In genomic region chr22:38074181-38075104, GRCh38 we compare ENCODE assay signal across 10 cellular contexts. TPM values are rescaled to one million over a fixed set of nuclear protein-coding genes. Genes with fewer than 3 reads are reported as not detected.
DNase-seq lines count a peak whose midpoint lies in the region; ATAC-seq and TF ChIP-seq lines count a peak whose summit lies in the region.
"Had no signal": no experiment of that assay in that cellular context is flagged by ENCODE, and none has a peak within 500 bp of the region (broad histone marks: within the 10 kb centered on the region; RNA-seq: fewer than 3 reads in every experiment).

No MANE protein-coding gene starts in this region.

- CTCF ChIA-PET in PC-3 (lab: Charles Lee) = no interaction called here

- H3K36me3 ChIP-seq in PC-3 (ENCODE audit: low read depth, low read length) (no peaks in the 10 kb centered on the region), kidney epithelial cell (ENCODE audit: control insufficient read depth, insufficient read depth, low read length) (peaks cover 4% of the 10 kb centered on the region), MM.1S (replicated peaks; ENCODE audit: insufficient read depth, low read length) (no peaks in the 10 kb centered on the region)

- H3F3A ChIP-seq in PC-3 (ENCODE audit: low read length, unreplicated experiment) (no peaks in the 10 kb centered on the region), MM.1S (ENCODE audit: insufficient read depth, low read length) (peaks cover 13% of the 10 kb centered on the region)

- no peaks in the 10 kb centered on the region for H4K20me1 ChIP-seq in PC-3 (ENCODE audit: low read length)
- no peaks in the 10 kb centered on the region for H4K20me1 ChIP-seq in MM.1S (ENCODE audit: insufficient read depth, low read length)

- H3K4me2 ChIP-seq in PC-3 (ENCODE audit: low read length) (no peak overlapping the region), MM.1S (ENCODE audit: low read depth, low read length) (no peak overlapping the region)

- no peaks in the 10 kb centered on the region for H3K79me2 ChIP-seq in PC-3 (ENCODE audit: low read length)
- H3K79me2 ChIP-seq in MM.1S (ENCODE audit: low read length) = peaks cover 5% of the 10 kb centered on the region; the same call in 1 of the 2 replicates

- H3K9me3 Mint-ChIP-seq in endothelial cell (ENCODE audit: unreplicated experiment) = no peaks in the 10 kb centered on the region

- no peak overlapping the region for H2AFZ ChIP-seq in PC-3 (ENCODE audit: low read length)
- no peak overlapping the region for H2AFZ ChIP-seq in MM.1S (ENCODE audit: low read length)

- POLR2A ChIA-PET in PC-3 (lab: Charles Lee; ENCODE audit: unreplicated experiment) = no interaction called here

- DNase-seq in PC-3 = no peak
- peak; percentile 50 for DNase-seq in endothelial cell (ENCODE audit: low spot score)
- no peak for DNase-seq in kidney epithelial cell (ENCODE audit: low read depth)
- no peak for DNase-seq in NCI-H2227 (lab: John Stamatoyannopoulos, UW; ENCODE audit: unreplicated experiment)
- no peak for DNase-seq in MM.1S
- DNase-seq in mesenteric fat pad (ENCODE audit: low spot score) = no peak
- DNase-seq: Karpas-422, NCI-H2029 treated with DMSO at 0.1 percent for 48 hours had no signal

- BruUV-seq in PC-3 (replicated peaks; lab: Mats Ljungman, UMichigan) = TSS peak; percentile 9

- H3K4me3 ChIP-seq in PC-3 (ENCODE audit: low read length) = no peak overlapping the region
- no peak overlapping the region for H3K4me3 ChIP-seq in kidney epithelial cell (ENCODE audit: low read depth, low read length)
- no peak overlapping the region for H3K4me3 ChIP-seq in MM.1S (ENCODE audit: low read length)
- H3K4me3 ChIP-seq: SK-N-MC had no signal

- H3K9ac ChIP-seq in PC-3 (ENCODE audit: low read length) (no peak overlapping the region), MM.1S (ENCODE audit: low read length) (no peak overlapping the region)

- intact Hi-C loops in PC-3 (cut with micrococcal nuclease) = no loop called here

- ATAC-seq in PC-3 = no peak

- H3K9me3 ChIP-seq in PC-3 (ENCODE audit: low read length) = no peaks in the 10 kb centered on the region
- H3K9me3 ChIP-seq in MM.1S (replicated peaks; ENCODE audit: insufficient read depth, low read length) = no peaks in the 10 kb centered on the region

- TF ChIP-seq CTCF in PC-3 (conservative IDR thresholded peaks at IDR 0.05; ENCODE audit: low read depth, low read length) (no peak), endothelial cell (IDR thresholded peaks at IDR 0.05; ENCODE audit: unreplicated experiment) (peak; percentile 25), kidney epithelial cell (IDR thresholded peaks at IDR 0.05; ENCODE audit: insufficient read depth, low read length, poor library complexity, severe bottlenecking) (peak; percentile 57), MM.1S (IDR thresholded peaks at IDR 0.05; ENCODE audit: low read length) (no peak)

- H3K36me3 Mint-ChIP-seq in endothelial cell (ENCODE audit: low read depth, unreplicated experiment) = peaks cover 11% of the 10 kb centered on the region

- no peaks in the 10 kb centered on the region for H3K4me1 Mint-ChIP-seq in endothelial cell (ENCODE audit: unreplicated experiment)

- no peak overlapping the region for H3K27ac Mint-ChIP-seq in endothelial cell (ENCODE audit: unreplicated experiment)

- no peak overlapping the region for H3K27ac ChIP-seq in PC-3 (ENCODE audit: low read length)
- peak overlapping the region; percentile 65 for H3K27ac ChIP-seq in temporal lobe (ENCODE audit: low read depth, low read length)
- H3K27ac ChIP-seq in MM.1S (ENCODE audit: low read length) = no peak overlapping the region
- H3K27ac ChIP-seq: SK-N-MC had no signal

- peaks cover 13% of the 10 kb centered on the region for H3K27me3 Mint-ChIP-seq in endothelial cell (ENCODE audit: unreplicated experiment)

- H3K9me2 ChIP-seq in PC-3 (replicated peaks; ENCODE audit: low read length) = no peaks in the 10 kb centered on the region
- H3K9me2 ChIP-seq in MM.1S (replicated peaks; ENCODE audit: insufficient read depth, low read length) = no peaks in the 10 kb centered on the region

- H3K4me3 Mint-ChIP-seq in endothelial cell (ENCODE audit: unreplicated experiment) = no peak overlapping the region

- no peaks in the 10 kb centered on the region for H3K4me1 ChIP-seq in PC-3 (ENCODE audit: insufficient read depth, low read length)
- peaks cover 18% of the 10 kb centered on the region for H3K4me1 ChIP-seq in MM.1S (ENCODE audit: low read length)

- H3K27me3 ChIP-seq in PC-3 (ENCODE audit: low read length) = no peaks in the 10 kb centered on the region
- no peaks in the 10 kb centered on the region for H3K27me3 ChIP-seq in kidney epithelial cell (ENCODE audit: control insufficient read depth, insufficient read depth, low read length)
- no peaks in the 10 kb centered on the region for H3K27me3 ChIP-seq in MM.1S (replicated peaks; ENCODE audit: insufficient read depth, low read length)

RNA-seq across cellular contexts. Expression of gene SLC16A8, which starts 9.5 kb away (rescaled TPM):
- total RNA-seq in PC-3 (2014; rRNA removed) = not detected in 2 replicates
- total RNA-seq in endothelial cell (ENCODE audit: unreplicated experiment) = not detected
- total RNA-seq in kidney epithelial cell = 0.08 and 0.14 TPM in 2 replicates
- 1.2 TPM for total RNA-seq in temporal lobe
- not detected for total RNA-seq in mesenteric fat pad

RNA-seq across cellular contexts. Expression of gene PICK1, which starts 17.2 kb away (rescaled TPM):
- total RNA-seq in PC-3 (2014; rRNA removed) (41.7 and 45.5 TPM in 2 replicates), endothelial cell (ENCODE audit: unreplicated experiment) (24.1 TPM), kidney epithelial cell (53.9 and 55.6 TPM in 2 replicates), temporal lobe (21.6 TPM), mesenteric fat pad (13.5 TPM)

RNA-seq across cellular contexts. Expression of gene BAIAP2L2, which starts 36.0 kb away (rescaled TPM):
- 0.80 TPM in 1 of 2 replicates, not detected in the other for total RNA-seq in PC-3 (2014; rRNA removed)
- 0.77 TPM for total RNA-seq in endothelial cell (ENCODE audit: unreplicated experiment)
- 4.1 and 5.4 TPM in 2 replicates for total RNA-seq in kidney epithelial cell
- 0.25 TPM for total RNA-seq in temporal lobe
- 1.8 TPM for total RNA-seq in mesenteric fat pad

Comparison
In these comparisons a context has a peak if more than half of its experiments do, and no peak if none do; other contexts are left out.
1. CTCF ChIP-seq: peak in endothelial cell (single experiment) and kidney epithelial cell (single experiment); none in PC-3 (single experiment) and MM.1S (single experiment).